Comparison of ENCODE assay signal across 30 cellular contexts in the genomic region with DNA sequence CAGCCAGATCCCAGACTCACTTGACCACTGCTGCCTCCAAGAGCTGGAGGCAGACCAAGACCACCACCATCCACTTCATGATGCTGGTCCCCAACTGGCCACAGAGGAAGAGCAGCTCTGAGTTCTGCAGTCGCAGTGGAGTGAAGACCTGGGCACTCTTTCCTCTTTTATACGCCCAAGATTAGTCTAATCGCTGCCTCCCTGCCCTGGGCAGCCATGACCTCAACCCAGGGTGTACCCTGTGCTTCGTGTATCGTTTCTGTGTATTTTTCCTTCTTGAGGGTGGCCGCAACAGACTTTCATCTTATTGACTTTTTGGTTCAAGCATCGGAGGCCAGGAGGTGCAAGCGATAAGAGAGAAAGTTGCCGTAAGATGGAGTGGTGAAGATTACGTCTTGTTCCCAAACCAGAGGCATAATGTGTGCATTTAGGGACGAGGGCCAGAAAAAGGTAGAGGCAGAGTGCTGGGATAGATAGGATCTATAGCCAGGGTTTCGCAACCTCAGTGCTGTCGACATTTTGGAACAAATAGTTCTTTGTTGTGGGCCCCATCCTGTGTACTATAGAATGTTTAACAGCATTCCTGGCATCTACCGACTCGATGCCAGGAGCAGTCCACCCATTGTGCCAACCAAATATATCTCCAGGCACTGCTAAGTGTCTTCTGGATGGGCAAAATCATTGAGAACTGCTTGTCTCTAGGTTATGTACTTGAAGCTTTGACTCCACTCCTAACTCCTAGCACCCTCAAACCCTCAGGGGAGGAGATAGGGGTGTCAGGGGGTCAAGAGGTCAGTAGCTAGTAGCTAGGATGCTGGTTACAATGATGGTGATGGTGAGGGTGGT. TPM values are rescaled to one million over a fixed set of nuclear protein-coding genes. Genes with fewer than 3 reads are reported as not detected.
DNase-seq lines count a peak whose midpoint lies in the region; ATAC-seq, FAIRE-seq and TF ChIP-seq lines count a peak whose summit lies in the region.
"Had no signal": no experiment of that assay in that cellular context is flagged by ENCODE, and none has a peak within 500 bp of the region (broad histone marks: within the 10 kb centered on the region; RNA-seq: fewer than 3 reads in every experiment).

Gene PGC, minus strand, starts transcription at position 142 of the 846 bp plus-strand sequence. Its CDS starts 63 bp downstream, at position 79.

- WGBS in adipose tissue, 3 donors = 58 to 91% (median 87%) methylated on average over 15 of the region's 15 CpGs
- 87 to 94% methylated on average over 8 to 14 of the region's 15 CpGs for WGBS in gastroesophageal sphincter (ENCODE audit: low coverage in 1 of 2), 2 donors

- in situ Hi-C loops in GM13977 (cut with MboI; ENCODE audit: low pct_unique_long_range_greater_than_20kb, low sequenced_read_pairs, unreplicated experiment) = no loop called here

- H3K4me1 Mint-ChIP-seq in type B pancreatic cell (ENCODE audit: unreplicated experiment) = no peaks in the 10 kb centered on the region
- H3K4me1 Mint-ChIP-seq: activated naive CD4-positive, alpha-beta T cell treated with anti-CD3 and anti-CD28 coated beads, Interleukin-2, amount 50 U/mL, for 24 hours; stimulated activated naive CD8-positive, alpha-beta T cell treated with anti-CD3 and anti-CD28 coated beads, Interleukin-15, amount 100 ng/mL, for 72 hours had no signal

- H3K27me3 ChIP-seq in gastroesophageal sphincter = no peaks in the 10 kb centered on the region
- H3K27me3 ChIP-seq: ascending aorta, tibial artery had no signal

- H3K27ac Mint-ChIP-seq in type B pancreatic cell = no peak within 1 kb of the TSS
- H3K27ac Mint-ChIP-seq: activated CD8-positive, alpha-beta T cell treated with anti-CD3 and anti-CD28 coated beads, Interleukin-2, amount 10 ng/mL, durations not matched to agents 7 days and 5 days; activated naive CD4-positive, alpha-beta T cell treated with anti-CD3 and anti-CD28 coated beads, Interleukin-2, amount 50 U/mL, for 24 hours; activated T-helper 2 cell treated with anti-CD3 and anti-CD28 coated beads, Interferon-gamma antibody, Interleukin-2, Interleukin-4, amounts not matched to agents 10 μg/mL and 5 μg/mL and 100 μg/mL, durations not matched to agents 14 hours and 24 hours and 36 hours; natural killer cell treated with Interleukin-12 subunit alpha and Interleukin-12 subunit beta and Interleukin-15 and Interleukin-18, amount 100 ng/mL, for 72 hours; stimulated activated naive CD8-positive, alpha-beta T cell treated with anti-CD3 and anti-CD28 coated beads, Interleukin-15, amount 100 ng/mL, for 72 hours; T-helper 1 cell treated with Interleukin-12 subunit alpha and Interleukin-12 subunit beta and Interleukin-4 antibody, amounts not matched to agents 30 μg/mL and 1 μg/mL, for 36 hours had no signal

- H3K4me1 ChIP-seq in kidney (ENCODE audit: control insufficient read depth in 1 of 2, insufficient read depth in 1 of 2, low read depth in 1 of 2, low read length in 2 of 2) (no peaks in the 10 kb centered on the region), gastroesophageal sphincter (no peaks in the 10 kb centered on the region)
- H3K4me1 ChIP-seq: ascending aorta, foreskin keratinocyte, tibial artery had no signal

- no peak within 1 kb of the TSS for H3K4me3 Mint-ChIP-seq in type B pancreatic cell
- H3K4me3 Mint-ChIP-seq: activated CD8-positive, alpha-beta T cell treated with anti-CD3 and anti-CD28 coated beads, Interleukin-2, amount 10 ng/mL, durations not matched to agents 7 days and 5 days; activated naive CD4-positive, alpha-beta T cell treated with anti-CD3 and anti-CD28 coated beads, Interleukin-2, amount 50 U/mL, for 24 hours; natural killer cell treated with Interleukin-12 subunit alpha and Interleukin-12 subunit beta and Interleukin-15 and Interleukin-18, amount 100 ng/mL, for 72 hours; stimulated activated naive CD8-positive, alpha-beta T cell treated with anti-CD3 and anti-CD28 coated beads, Interleukin-15, amount 100 ng/mL, for 72 hours; T-helper 1 cell treated with Interleukin-12 subunit alpha and Interleukin-12 subunit beta and Interleukin-4 antibody, amounts not matched to agents 30 μg/mL and 1 μg/mL, for 36 hours had no signal

- no peak within 1 kb of the TSS for H3K9ac ChIP-seq in kidney (ENCODE audit: low read length in 2 of 2)

- DNase-seq in kidney = peak; percentile 16
- DNase-seq in type B pancreatic cell (ENCODE audit: extremely low spot score, unreplicated experiment) = no peak
- no peak for DNase-seq in GM13977 (ENCODE audit: low spot score)
- DNase-seq: activated CD4-positive, alpha-beta T cell treated with anti-CD3 and anti-CD28 coated beads for 1 hour; activated CD8-positive, alpha-beta T cell treated with anti-CD3 and anti-CD28 coated beads, Interleukin-2, amount 10 ng/mL, durations not matched to agents 7 days and 5 days; C1 segment of cervical spinal cord; caudate nucleus; EL; foreskin keratinocyte; KBM-7; MM.1S; NCI-H1436; NCI-H345; NCI-H748 treated with DMSO at 0.1 percent for 48 hours; stimulated activated naive CD8-positive, alpha-beta T cell treated with anti-CD3 and anti-CD28 coated beads, Interleukin-15, amount 100 ng/mL, for 72 hours; tibial artery had no signal

- no peaks in the 10 kb centered on the region for H3K36me3 ChIP-seq in kidney (ENCODE audit: control insufficient read depth in 1 of 2, insufficient read depth in 2 of 2, low read length in 2 of 2)
- no peaks in the 10 kb centered on the region for H3K36me3 ChIP-seq in gastroesophageal sphincter
- H3K36me3 ChIP-seq: ascending aorta, tibial artery had no signal

- no peak for TF ChIP-seq EP300 in Ishikawa (IDR thresholded peaks at IDR 0.05; ENCODE audit: borderline replicate concordance)
- TF ChIP-seq EP300 in gastroesophageal sphincter (IDR thresholded peaks at IDR 0.05) = no peak

- no peaks in the 10 kb centered on the region for H3K9me3 Mint-ChIP-seq in type B pancreatic cell
- H3K9me3 Mint-ChIP-seq: activated naive CD4-positive, alpha-beta T cell treated with anti-CD3 and anti-CD28 coated beads, Interleukin-2, amount 50 U/mL, for 24 hours; activated T-helper 2 cell treated with anti-CD3 and anti-CD28 coated beads, Interferon-gamma antibody, Interleukin-2, Interleukin-4, amounts not matched to agents 10 μg/mL and 5 μg/mL and 100 μg/mL, durations not matched to agents 14 hours and 24 hours and 36 hours; natural killer cell treated with Interleukin-12 subunit alpha and Interleukin-12 subunit beta and Interleukin-15 and Interleukin-18, amount 100 ng/mL, for 72 hours; stimulated activated naive CD8-positive, alpha-beta T cell treated with anti-CD3 and anti-CD28 coated beads, Interleukin-15, amount 100 ng/mL, for 72 hours; T-helper 1 cell treated with Interleukin-12 subunit alpha and Interleukin-12 subunit beta and Interleukin-4 antibody, amounts not matched to agents 30 μg/mL and 1 μg/mL, for 36 hours had no signal

- no peak for FAIRE-seq in kidney (lab: Jason Lieb, UNC)
- FAIRE-seq: GM12892 had no signal

- TF ChIP-seq POLR2A in gastroesophageal sphincter (IDR thresholded peaks at IDR 0.05) = no peak

- H3K4me3 ChIP-seq in kidney (ENCODE audit: low read length in 2 of 2) (no peak within 1 kb of the TSS), gastroesophageal sphincter (no peak within 1 kb of the TSS)
- H3K4me3 ChIP-seq: ascending aorta, tibial artery had no signal

- H3K27me3 Mint-ChIP-seq in type B pancreatic cell = peaks cover 16% of the 10 kb centered on the region
- H3K27me3 Mint-ChIP-seq: activated naive CD4-positive, alpha-beta T cell treated with anti-CD3 and anti-CD28 coated beads, Interleukin-2, amount 50 U/mL, for 24 hours; stimulated activated naive CD8-positive, alpha-beta T cell treated with anti-CD3 and anti-CD28 coated beads, Interleukin-15, amount 100 ng/mL, for 72 hours had no signal

- intact Hi-C loops in kidney (cut with DNase I) = no loop called here

- no peaks in the 10 kb centered on the region for H3K36me3 Mint-ChIP-seq in type B pancreatic cell
- H3K36me3 Mint-ChIP-seq: activated naive CD4-positive, alpha-beta T cell treated with anti-CD3 and anti-CD28 coated beads, Interleukin-2, amount 50 U/mL, for 24 hours; natural killer cell treated with Interleukin-12 subunit alpha and Interleukin-12 subunit beta and Interleukin-15 and Interleukin-18, amount 100 ng/mL, for 72 hours had no signal

- ATAC-seq in GM18909 (IDR thresholded peaks at IDR 0.05; ENCODE audit: poor library complexity, unreplicated experiment) (no peak), gastroesophageal sphincter (no peak)
- ATAC-seq: activated CD8-positive, alpha-beta T cell treated with anti-CD3 and anti-CD28 coated beads, Interleukin-2, amount 10 ng/mL, durations not matched to agents 7 days and 5 days; esophagus mucosa; foreskin keratinocyte; natural killer cell treated with Interleukin-12 subunit alpha and Interleukin-12 subunit beta and Interleukin-15 and Interleukin-18, amount 100 ng/mL, for 72 hours; stimulated activated naive CD8-positive, alpha-beta T cell treated with anti-CD3 and anti-CD28 coated beads, Interleukin-15, amount 100 ng/mL, for 72 hours had no signal

- H3K9me3 ChIP-seq in kidney (ENCODE audit: control insufficient read depth in 1 of 2, low read length in 2 of 2) (no peaks in the 10 kb centered on the region), gastroesophageal sphincter (no peaks in the 10 kb centered on the region)
- H3K9me3 ChIP-seq: ascending aorta, tibial artery had no signal

- no peak for TF ChIP-seq CTCF in kidney (IDR thresholded peaks at IDR 0.05; ENCODE audit: borderline replicate concordance, extremely low read depth, insufficient read depth)
- no peak for TF ChIP-seq CTCF in type B pancreatic cell (conservative IDR thresholded peaks at IDR 0.05)
- no peak for TF ChIP-seq CTCF in GM13977 (IDR thresholded peaks at IDR 0.05; ENCODE audit: extremely low read depth, insufficient read depth, missing control alignments)
- no peak for TF ChIP-seq CTCF in gastroesophageal sphincter (IDR thresholded peaks at IDR 0.05)

- H3K27ac ChIP-seq in adipose tissue (ENCODE audit: low read depth, low read length) (no peak within 1 kb of the TSS), kidney (ENCODE audit: low read depth in 2 of 2, low read length in 2 of 2) (no peak within 1 kb of the TSS), gastroesophageal sphincter (no peak within 1 kb of the TSS)
- H3K27ac ChIP-seq: ascending aorta, foreskin keratinocyte, tibial artery had no signal

- no peak for TF ChIP-seq RAD21 in Ishikawa (IDR thresholded peaks at IDR 0.05; ENCODE audit: low read depth)

TF ChIP-seq in Ishikawa, 13 proteins besides CTCF, POLR2A, EP300 and RAD21:
- TF ChIP-seq CREB1 (IDR thresholded peaks at IDR 0.05; ENCODE audit: low read depth) = no peak
- TF ChIP-seq CEBPB (IDR thresholded peaks at IDR 0.05) = peak; percentile 78

RNA-seq across cellular contexts. Expression of gene PGC, which starts in this region (rescaled TPM):
- polyA plus RNA-seq in adipose tissue (1,000 to 10,000 TPM in 1 of 3 donors, 100 to 1,000 TPM in 1, 1 to 10 TPM in 1; 7.5 to 1,282 (median 263) TPM), kidney (ENCODE audit: insufficient read depth, low read depth, low replicate concordance) (0.39 TPM)
- total RNA-seq in kidney (not detected), type B pancreatic cell (ENCODE audit: low replicate concordance) (3.5 and 56.6 TPM in 2 replicates), gastroesophageal sphincter (under 1 TPM in 1 of 4 donors, not detected in 3; 0.62 TPM)
- total RNA-seq: activated CD8-positive, alpha-beta T cell treated with anti-CD3 and anti-CD28 coated beads, Interleukin-2, amount 10 ng/mL, durations not matched to agents 7 days and 5 days; activated T-helper 2 cell treated with anti-CD3 and anti-CD28 coated beads, Interferon-gamma antibody, Interleukin-2, Interleukin-4, amounts not matched to agents 10 μg/mL and 5 μg/mL and 100 μg/mL, durations not matched to agents 14 hours and 24 hours and 36 hours; esophagus mucosa; foreskin keratinocyte; H4; natural killer cell treated with Interleukin-12 subunit alpha and Interleukin-12 subunit beta and Interleukin-15 and Interleukin-18, amount 100 ng/mL, for 72 hours; osteoblast; RPMI7951 had no signal
- polyA plus RNA-seq: foreskin keratinocyte had no signal

Comparison
In these comparisons a context has a peak if more than half of its experiments do, and no peak if none do; other contexts are left out.
1. Peak in DNase-seq in kidney; RNA of the gene not detected or under 1 TPM.